8 cellular contexts compared by ENCODE assay signal in genomic region chr20:956330-956951, GRCh38. TPM values are rescaled to one million over a fixed set of nuclear protein-coding genes. Genes with fewer than 3 reads are reported as not detected.
DNase-seq lines count a peak whose midpoint lies in the region; ATAC-seq, FAIRE-seq and TF ChIP-seq lines count a peak whose summit lies in the region.

No MANE protein-coding gene starts in this region.

- H3K36me3 ChIP-seq in H1 (ENCODE audit: control insufficient read depth in 2 of 4, insufficient read depth in 4 of 4, low read length in 3 of 4), result no peaks in the 10 kb centered on the region

- H3K27ac ChIP-seq in H1 (ENCODE audit: low read depth, low read length), result no peak overlapping the region

- H2BK15ac ChIP-seq in H1 (ENCODE audit: low read length), result peak overlapping the region; percentile 90

- H3K27me3 ChIP-seq in H1 (replicated peaks in 1 of 4; ENCODE audit: control insufficient read depth in 3 of 4, extremely low read depth in 1 of 4, insufficient read depth in 3 of 4, low read length in 3 of 4), result peaks cover 0 to 3% (median 0%) of the 10 kb centered on the region in 4 experiments; a peak in 1 of 7 replicates

- TF ChIP-seq RAD21 in H1 (IDR thresholded peaks at IDR 0.05 in 1 of 2, conservative IDR thresholded peaks at IDR 0.05 in 1 of 2; ENCODE audit: low read depth in 2 of 2, low read length in 2 of 2), result peak; percentile 100

- no peak overlapping the region for H2BK20ac ChIP-seq in H1 (ENCODE audit: low read length)

- peak; percentile 7 for DNase-seq in DMS153 treated with DMSO at 0.1 percent for 48 hours (lab: John Stamatoyannopoulos, UW; ENCODE audit: unreplicated experiment)
- peak; percentile 84 for DNase-seq in NCI-H82 (lab: John Stamatoyannopoulos, UW)
- DNase-seq in activated CD8-positive, alpha-beta memory T cell treated with anti-CD3 and anti-CD28 coated beads for 4 hours (ENCODE audit: low read depth in 2 of 2), result peak; percentile 37 to 55
- peak; percentile 53 to 93 for DNase-seq in H1 (ENCODE audit: low read depth in 1 of 2, low spot score in 2 of 2)
- peak; percentile 25 for DNase-seq in midbrain (lab: John Stamatoyannopoulos, UW)
- peak; percentile 49 to 66 for DNase-seq in stimulated activated CD8-positive, alpha-beta memory T cell treated with anti-CD3 and anti-CD28 coated beads, Interleukin-2, amount 100 ng/mL, for 48 hours (ENCODE audit: low read depth in 2 of 2)

- H3K4me2 ChIP-seq in H1 (ENCODE audit: insufficient read depth in 1 of 2, low read depth in 2 of 2, low read length in 2 of 2), result no peak overlapping the region

- H2AFZ ChIP-seq in H1 (ENCODE audit: low read length), result no peak overlapping the region

- no peak overlapping the region for H3K56ac ChIP-seq in H1 (replicated peaks; ENCODE audit: insufficient read length, low read depth, low read length)

- peak; percentile 95 to 99 (median 98) for TF ChIP-seq CTCF in H1 (IDR thresholded peaks at IDR 0.05; ENCODE audit: control extremely low read depth in 1 of 3, insufficient read depth in 1 of 3, low read depth in 1 of 3, low read length in 3 of 3)

- H3K23ac ChIP-seq in H1 (ENCODE audit: insufficient read length), result no peak overlapping the region

- 19% methylated on average over 13 of the region's 13 CpGs; no CpG with 5 or more reads in 1 of the 2 experiments for WGBS in H1 (ENCODE audit: extremely low coverage in 1 of 2, insufficient coverage in 1 of 2, insufficient read length in 1 of 2, insufficient replicate concordance in 2 of 2, low coverage in 1 of 2, low lambda C conversion rate in 2 of 2, missing lambda C conversion rate in 1 of 2), 2 experiments

- peaks cover 0 to 3% of the 10 kb centered on the region in 2 experiments for H4K20me1 ChIP-seq in H1 (replicated peaks in 1 of 2; ENCODE audit: control insufficient read depth in 1 of 2, insufficient read depth in 2 of 2, low read length in 2 of 2)

- no peak overlapping the region for H2BK12ac ChIP-seq in H1 (ENCODE audit: low read depth, low read length)

- TF ChIP-seq EP300 in H1 (IDR thresholded peaks at IDR 0.05; ENCODE audit: borderline replicate concordance in 1 of 2, low read depth in 2 of 2, low read length in 2 of 2), result no peak

- no peak overlapping the region for H3K9ac ChIP-seq in H1 (replicated peaks in 1 of 4; ENCODE audit: extremely low read depth in 1 of 4, low read depth in 3 of 4, low read length in 3 of 4)

- H3K14ac ChIP-seq in H1 (ENCODE audit: insufficient read length), result no peak overlapping the region

- peaks cover 0 to 3% (median under 1%) of the 10 kb centered on the region in 4 experiments; a peak in 3 of 7 replicates for H3K4me1 ChIP-seq in H1 (replicated peaks in 1 of 4; ENCODE audit: control insufficient read depth in 3 of 4, insufficient read depth in 4 of 4, low read length in 3 of 4)

- peak; percentile 90 for FAIRE-seq in H1 (lab: Jason Lieb, UNC)

- no peak overlapping the region for H2AK5ac ChIP-seq in H1 (ENCODE audit: low read depth, low read length)

- ATAC-seq in HG02852 (IDR thresholded peaks at IDR 0.05; ENCODE audit: unreplicated experiment) (peak; percentile 72), GM21526 (IDR thresholded peaks at IDR 0.05; ENCODE audit: low FRiP score, unreplicated experiment) (no peak)

- POLR2A ChIA-PET in H1 (lab: Charles Lee; ENCODE audit: partially characterized antibody), result interaction anchor here (1.1 kb wide), 1 partner anchor 158 kb away, joined by 3 read pairs; no protein-coding TSS in a partner anchor

- CTCF ChIA-PET in H1 (lab: Charles Lee; ENCODE audit: partially characterized antibody), result interaction anchor here (0.6 to 12.5 kb wide), 62 partner anchors 13 to 383 kb away, joined by 3 to 191 read pairs (median 5); partner anchors contain the start of genes ANGPT4 and SLC52A3

- no peaks in the 10 kb centered on the region for H3K79me1 ChIP-seq in H1 (ENCODE audit: low read depth, low read length)

- H4K91ac ChIP-seq in H1 (replicated peaks; ENCODE audit: insufficient read length, low read length), result no peak overlapping the region

- no peak overlapping the region for H2BK120ac ChIP-seq in H1 (replicated peaks; ENCODE audit: low read depth, low read length)

- H3K23me2 ChIP-seq in H1 (ENCODE audit: low read depth, low read length), result no peaks in the 10 kb centered on the region

- H3K4ac ChIP-seq in H1 (replicated peaks; ENCODE audit: insufficient read length, low read depth, low read length), result no peak overlapping the region

- no peaks in the 10 kb centered on the region for H3K79me2 ChIP-seq in H1 (ENCODE audit: control insufficient read depth in 1 of 2, insufficient read depth in 2 of 2, low read length in 2 of 2)

- H3K4me3 ChIP-seq in H1 (ENCODE audit: extremely low read depth in 1 of 4, insufficient read depth in 2 of 4, low read depth in 3 of 4, low read length in 4 of 4), result no peak overlapping the region

- TF ChIP-seq POLR2A in H1 (IDR thresholded peaks at IDR 0.05; ENCODE audit: control extremely low read depth in 1 of 2, low read depth in 2 of 2, low read length in 2 of 2), result no peak

- 0 out of 2 replicates have a peak overlapping the region, but pooled peaks have one; percentile 7 for H2BK5ac ChIP-seq in H1 (ENCODE audit: low read depth, low read length)

- H4K8ac ChIP-seq in H1 (ENCODE audit: extremely low read depth, insufficient read depth, low read length), result no peak overlapping the region

- no peak overlapping the region for H4K5ac ChIP-seq in H1 (ENCODE audit: insufficient read length, low read depth, low read length)

- no peak overlapping the region for H3K18ac ChIP-seq in H1 (ENCODE audit: extremely low read depth, low read length)

- H3K9me3 ChIP-seq in H1 (ENCODE audit: insufficient read depth in 2 of 2, low read depth in 1 of 2, low read length in 1 of 2), result no peaks in the 10 kb centered on the region

TF ChIP-seq in H1, 55 proteins besides CTCF, POLR2A, EP300 and RAD21 (continues in another document):
- no peak for TF ChIP-seq NRF1 (IDR thresholded peaks at IDR 0.05; ENCODE audit: low read depth, low read length)
- no peak for TF ChIP-seq FOSL1 (IDR thresholded peaks at IDR 0.05; ENCODE audit: insufficient read depth, low read depth, low read length)
- no peak for TF ChIP-seq POLR2AphosphoS5 (IDR thresholded peaks at IDR 0.05; ENCODE audit: low read depth, low read length)
- no peak for TF ChIP-seq ASH2L (IDR thresholded peaks at IDR 0.05; ENCODE audit: low read length)
- TF ChIP-seq SP4 (IDR thresholded peaks at IDR 0.05; ENCODE audit: low read length), result no peak
- no peak for TF ChIP-seq POU5F1 (IDR thresholded peaks at IDR 0.05; ENCODE audit: low read depth, low read length)
- no peak for TF ChIP-seq TAF1 (IDR thresholded peaks at IDR 0.05; ENCODE audit: low read depth, low read length)
- TF ChIP-seq, protein P1, sequence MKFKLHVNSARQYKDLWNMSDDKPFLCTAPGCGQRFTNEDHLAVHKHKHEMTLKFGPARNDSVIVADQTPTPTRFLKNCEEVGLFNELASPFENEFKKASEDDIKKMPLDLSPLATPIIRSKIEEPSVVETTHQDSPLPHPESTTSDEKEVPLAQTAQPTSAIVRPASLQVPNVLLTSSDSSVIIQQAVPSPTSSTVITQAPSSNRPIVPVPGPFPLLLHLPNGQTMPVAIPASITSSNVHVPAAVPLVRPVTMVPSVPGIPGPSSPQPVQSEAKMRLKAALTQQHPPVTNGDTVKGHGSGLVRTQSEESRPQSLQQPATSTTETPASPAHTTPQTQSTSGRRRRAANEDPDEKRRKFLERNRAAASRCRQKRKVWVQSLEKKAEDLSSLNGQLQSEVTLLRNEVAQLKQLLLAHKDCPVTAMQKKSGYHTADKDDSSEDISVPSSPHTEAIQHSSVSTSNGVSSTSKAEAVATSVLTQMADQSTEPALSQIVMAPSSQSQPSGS (IDR thresholded peaks at IDR 0.05; ENCODE audit: low read length), result no peak
- TF ChIP-seq MAFK (IDR thresholded peaks at IDR 0.05; ENCODE audit: low read depth, low read length), result no peak
- no peak for TF ChIP-seq TCF12 (IDR thresholded peaks at IDR 0.05; ENCODE audit: low read depth, low read length)
- TF ChIP-seq CHD1 (IDR thresholded peaks at IDR 0.05; ENCODE audit: low read depth, low read length), result no peak
- TF ChIP-seq CTBP2 (IDR thresholded peaks at IDR 0.05; ENCODE audit: borderline replicate concordance, insufficient read depth, insufficient read length, low read length), result no peak
- no peak for TF ChIP-seq ZNF274 (IDR thresholded peaks at IDR 0.05; ENCODE audit: borderline replicate concordance, extremely low read depth, low read length)
- TF ChIP-seq TBP (IDR thresholded peaks at IDR 0.05; ENCODE audit: low read depth, low read length), result peak; percentile 21; the same call in 1 of the 2 replicates
- TF ChIP-seq SIX5 (IDR thresholded peaks at IDR 0.05; ENCODE audit: low read depth, low read length), result no peak
- TF ChIP-seq KDM4A (IDR thresholded peaks at IDR 0.05; ENCODE audit: low read depth, low read length, severe bottlenecking), result no peak
- TF ChIP-seq MAX (IDR thresholded peaks at IDR 0.05), result peak; percentile 71
- TF ChIP-seq CBX5 (IDR thresholded peaks at IDR 0.05; ENCODE audit: low read depth, low read length), result no peak
- TF ChIP-seq RBBP5 (IDR thresholded peaks at IDR 0.05; ENCODE audit: borderline replicate concordance, low read depth, low read length), result no peak

RNA-seq across cellular contexts. Expression of gene ANGPT4, which starts 40.3 kb away (rescaled TPM):
- 0.06 and 0.07 TPM in 2 replicates for total RNA-seq in H1 (2021; fragmentation: NEBNext Ultra II Directional; extraction: Animal tissue kit (Norgen Biotek cat#: 25700))
- 0.25 and 0.33 TPM in 2 replicates for polyA plus RNA-seq in H1 (2011; rRNA removed)
- polyA plus RNA-seq in H1 (2011; cell fraction: cytosol; rRNA removed), result 0.26 TPM
- 0.31 TPM for polyA plus RNA-seq in H1 (2011; cell fraction: nucleus; rRNA removed)
- polyA plus RNA-seq in H1 (2012, experiment 1 of 2), result 0.04 to 0.24 TPM (median 0.14 TPM) in 4 replicates
- 0.05 TPM for polyA plus RNA-seq in H1 (2012, experiment 2 of 2)
- polyA plus RNA-seq in H1 (2013, experiment 1 of 2), result 0.41 TPM
- polyA plus RNA-seq in H1 (2013, experiment 2 of 2), result 0.37 TPM
- 0.25 and 0.49 TPM in 2 replicates for polyA minus RNA-seq in H1 (2011; rRNA and poly(A)+ RNA removed)
- not detected for polyA minus RNA-seq in H1 (2011; cell fraction: cytosol; rRNA and poly(A)+ RNA removed)
- 0.20 TPM for polyA minus RNA-seq in H1 (2011; cell fraction: nucleus; rRNA and poly(A)+ RNA removed)

RNA-seq across cellular contexts. Expression of gene RSPO4, which starts 45.7 kb away (rescaled TPM):
- 5.1 and 6.4 TPM in 2 replicates for total RNA-seq in H1 (2021; fragmentation: NEBNext Ultra II Directional; extraction: Animal tissue kit (Norgen Biotek cat#: 25700))
- polyA plus RNA-seq in H1 (2011; rRNA removed), result 3.4 and 5.9 TPM in 2 replicates
- polyA plus RNA-seq in H1 (2011; cell fraction: cytosol; rRNA removed), result 3.3 TPM
- 18.4 TPM for polyA plus RNA-seq in H1 (2011; cell fraction: nucleus; rRNA removed)
- polyA plus RNA-seq in H1 (2012, experiment 1 of 2), result 4.3 to 10.2 TPM (median 7.7 TPM) in 4 replicates
- 5.2 TPM for polyA plus RNA-seq in H1 (2012, experiment 2 of 2)
- 4.7 TPM for polyA plus RNA-seq in H1 (2013, experiment 1 of 2)
- polyA plus RNA-seq in H1 (2013, experiment 2 of 2), result 4.8 TPM
- 1.1 and 1.2 TPM in 2 replicates for polyA minus RNA-seq in H1 (2011; rRNA and poly(A)+ RNA removed)
- 1.1 TPM for polyA minus RNA-seq in H1 (2011; cell fraction: cytosol; rRNA and poly(A)+ RNA removed)
- polyA minus RNA-seq in H1 (2011; cell fraction: nucleus; rRNA and poly(A)+ RNA removed), result 2.2 TPM

Comparison
In these comparisons a context has a peak if more than half of its experiments do, and no peak if none do; other contexts are left out.
1. DNase-seq: peak in every context shown above with its lines; median percentile 84 in NCI-H82; 73 in H1; 58 in stimulated activated CD8-positive, alpha-beta memory T cell treated with anti-CD3 and anti-CD28 coated beads, Interleukin-2, amount 100 ng/mL, for 48 hours; 46 in activated CD8-positive, alpha-beta memory T cell treated with anti-CD3 and anti-CD28 coated beads for 4 hours; 25 in midbrain; 7 in DMS153 treated with DMSO at 0.1 percent for 48 hours.